Comparison of ENCODE assay signal across 16 cellular contexts in the genomic region with DNA sequence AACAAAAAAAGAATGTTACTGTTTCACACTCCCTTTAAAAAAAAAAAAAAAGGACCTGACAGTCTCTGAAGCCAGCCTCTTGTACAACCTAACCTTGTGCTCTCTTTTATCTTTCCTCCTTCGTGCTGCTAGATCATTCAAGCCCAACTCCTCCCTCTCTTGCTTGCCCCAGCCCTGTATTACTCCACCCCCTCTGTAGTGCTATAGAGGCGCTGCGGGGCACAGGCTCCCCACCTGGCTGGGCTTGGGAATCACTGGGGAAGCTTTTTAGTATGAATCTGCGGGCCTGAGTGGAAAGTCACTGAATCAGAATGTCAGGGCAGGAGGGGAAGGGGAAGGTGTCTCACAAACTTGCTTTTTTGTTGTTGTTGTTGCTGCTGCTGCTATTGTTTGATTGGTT.
DNase-seq lines count a peak whose midpoint lies in the region; ATAC-seq, FAIRE-seq and TF ChIP-seq lines count a peak whose summit lies in the region.
"Had no signal": no experiment of that assay in that cellular context is flagged by ENCODE, and none has a peak within 500 bp of the region (broad histone marks: within the 10 kb centered on the region; RNA-seq: fewer than 3 reads in every experiment).

No MANE protein-coding gene starts in this region.

- H3K9ac ChIP-seq in mammary epithelial cell (ENCODE audit: insufficient read depth, low read length): no peak overlapping the region
- peak overlapping the region; percentile 28 for H3K9ac ChIP-seq in iPS-18a (ENCODE audit: low read length)

- H3K4me2 ChIP-seq in mammary epithelial cell (ENCODE audit: insufficient read depth, low read depth, low read length): no peak overlapping the region

- no peak overlapping the region for H3K27ac ChIP-seq in mammary epithelial cell (ENCODE audit: insufficient read depth, low read depth, low read length)
- no peak overlapping the region for H3K27ac ChIP-seq in breast epithelium
- peak overlapping the region; percentile 43 for H3K27ac ChIP-seq in iPS-18a (ENCODE audit: low read length)
- H3K27ac ChIP-seq: coronary artery, skin epidermis had no signal

- H4K20me1 ChIP-seq in mammary epithelial cell (ENCODE audit: insufficient read depth, low read length): no peaks in the 10 kb centered on the region

- CTCF ChIA-PET in mammary epithelial cell (lab: Charles Lee; ENCODE audit: low non-redundant PET): no interaction called here

- FAIRE-seq in urothelium cell line (lab: Jason Lieb, UNC): no peak

- no peaks in the 10 kb centered on the region for H3K36me3 ChIP-seq in mammary epithelial cell (ENCODE audit: insufficient read depth, low read length)
- no peaks in the 10 kb centered on the region for H3K36me3 ChIP-seq in breast epithelium
- H3K36me3 ChIP-seq in iPS-18a (ENCODE audit: control insufficient read depth, low read depth, low read length): no peaks in the 10 kb centered on the region

- H3K27me3 ChIP-seq in mammary epithelial cell (ENCODE audit: insufficient read depth, low read length) (no peaks in the 10 kb centered on the region), breast epithelium (no peaks in the 10 kb centered on the region), iPS-18a (ENCODE audit: control insufficient read depth, insufficient read depth, low read length) (no peaks in the 10 kb centered on the region)

- intact Hi-C loops in mammary epithelial cell (cut with micrococcal nuclease) (loop anchor here (10.0 kb wide), 1 partner anchor 395 kb away; no protein-coding TSS in a partner anchor), breast epithelium (cut with DNase I; ENCODE audit: low total_unique reads) (no loop called here)

- in situ Hi-C loops in mammary epithelial cell (cut with MboI; ENCODE audit: low sequenced_read_pairs in 2 of 2): loop anchor here (10.0 to 25.0 kb wide), 4 partner anchors 155 to 538 kb away; no protein-coding TSS in a partner anchor

- H2AFZ ChIP-seq in mammary epithelial cell (ENCODE audit: low read depth, low read length): peak overlapping the region; percentile 42

- H3K4me1 ChIP-seq in mammary epithelial cell (ENCODE audit: insufficient read depth, low read length): no peaks in the 10 kb centered on the region
- no peaks in the 10 kb centered on the region for H3K4me1 ChIP-seq in breast epithelium
- H3K4me1 ChIP-seq in iPS-18a (ENCODE audit: control insufficient read depth, low read depth, low read length): peaks cover 39% of the 10 kb centered on the region

- no peak for DNase-seq in mammary epithelial cell
- no peak for DNase-seq in breast epithelium (ENCODE audit: low spot score in 2 of 2)
- peak; percentile 59 for DNase-seq in SK-N-DZ (ENCODE audit: low spot score)
- DNase-seq in urothelium cell line (ENCODE audit: low spot score): peak; percentile 53
- no peak for DNase-seq in EL
- no peak for DNase-seq in C1 segment of cervical spinal cord (lab: John Stamatoyannopoulos, UW)
- DNase-seq: ACHN; activated CD4-positive, alpha-beta memory T cell treated with anti-CD3 and anti-CD28 coated beads for 36 hours; KBM-7; NCI-H1417 treated with DMSO at 0.1 percent for 48 hours; SIG-M5; stimulated activated naive CD4-positive, alpha-beta T cell had no signal

- no peak for TF ChIP-seq CTCF in mammary epithelial cell (conservative IDR thresholded peaks at IDR 0.05 in 1 of 2, IDR thresholded peaks at IDR 0.05 in 1 of 2; ENCODE audit: extremely low read depth in 1 of 2, insufficient read depth in 1 of 2, low read depth in 1 of 2, low read length in 2 of 2)
- TF ChIP-seq CTCF in breast epithelium (IDR thresholded peaks at IDR 0.05): no peak

- no peaks in the 10 kb centered on the region for H3K79me2 ChIP-seq in mammary epithelial cell (ENCODE audit: insufficient read depth, low read length)

- no TSS peak for BruUV-seq in mammary epithelial cell (replicated peaks; lab: Mats Ljungman, UMichigan)

- 39% methylated on average over 4 of the region's 4 CpGs for WGBS in mammary epithelial cell (ENCODE audit: low coverage, missing lambda C conversion rate)

- H3K9me3 ChIP-seq in mammary epithelial cell (replicated peaks; ENCODE audit: insufficient read depth, low read length): peaks cover 9% of the 10 kb centered on the region
- H3K9me3 ChIP-seq in breast epithelium: peaks cover 21 to 23% of the 10 kb centered on the region in 2 donors
- peaks cover 19% of the 10 kb centered on the region for H3K9me3 ChIP-seq in iPS-18a (ENCODE audit: control insufficient read depth, low read depth, low read length)

- H3K4me3 ChIP-seq in mammary epithelial cell (replicated peaks in 1 of 3; ENCODE audit: insufficient read depth in 1 of 3, low read depth in 2 of 3, low read length in 3 of 3): no peak overlapping the region
- H3K4me3 ChIP-seq in breast epithelium: no peak overlapping the region
- H3K4me3 ChIP-seq in iPS-18a (ENCODE audit: low read length): peak overlapping the region; percentile 47
- H3K4me3 ChIP-seq: coronary artery, skin epidermis had no signal

- no peak for TF ChIP-seq POLR2A in breast epithelium (IDR thresholded peaks at IDR 0.05)

- no peak for ATAC-seq in HG03097 (IDR thresholded peaks at IDR 0.05; ENCODE audit: low FRiP score, unreplicated experiment)

- dilution Hi-C loops in mammary epithelial cell (cut with HindIII; ENCODE audit: low sequenced_read_pairs): no loop called here

Comparison
In these comparisons a context has a peak if more than half of its experiments do, and no peak if none do; other contexts are left out.
1. DNase-seq: peak in SK-N-DZ (single experiment) and urothelium cell line (single experiment); none in mammary epithelial cell (single experiment), breast epithelium (0 of 2), EL (single experiment) and C1 segment of cervical spinal cord (0 of 14).